In the genomic region with DNA sequence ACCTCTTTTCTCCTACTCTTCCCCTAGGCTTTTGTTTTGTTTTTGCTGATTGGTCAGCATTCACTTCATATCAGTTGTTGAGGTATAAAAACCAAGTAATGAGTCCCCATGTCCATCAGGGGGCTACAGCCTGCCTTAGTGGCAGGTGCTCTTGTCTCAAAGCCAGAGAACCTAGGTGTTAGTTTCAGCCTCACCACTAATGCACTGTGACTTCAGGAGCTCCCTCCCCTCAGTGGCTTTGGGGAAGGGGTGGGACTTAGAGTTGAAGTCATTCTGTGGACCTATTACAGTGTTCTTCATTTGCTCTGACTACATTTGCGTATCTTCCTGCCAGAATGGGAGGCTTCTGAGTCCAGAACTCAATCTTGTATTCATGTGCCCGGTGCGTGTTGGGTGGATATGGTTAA, we compare ENCODE assay signal across 8 cellular contexts. TPM values are rescaled to one million over a fixed set of nuclear protein-coding genes. Genes with fewer than 3 reads are reported as not detected.
A peak's percentile ranks its signal among the peaks of the same experiment; 100 is the strongest.
DNase-seq lines count a peak whose midpoint lies in the region; ATAC-seq and TF ChIP-seq lines count a peak whose summit lies in the region.

No MANE protein-coding gene starts in this region.

- H3K27me3 Mint-ChIP-seq in HFFc6 (ENCODE audit: insufficient read depth): no peaks in the 10 kb centered on the region

- H3K4me3 Mint-ChIP-seq in HFFc6: no peak overlapping the region

- peaks cover 29% of the 10 kb centered on the region for H3K4me1 Mint-ChIP-seq in HFFc6 (ENCODE audit: low read depth)

- 0 out of 2 replicates have a peak, but pooled peaks cover 4% of the 10 kb centered on the region for H3K9me3 Mint-ChIP-seq in HFFc6

- no peak overlapping the region for H3K27ac Mint-ChIP-seq in HFFc6

- peak; percentile 16 for DNase-seq in DMS53 (lab: John Stamatoyannopoulos, UW)
- DNase-seq in DMS53 treated with DMSO at 0.1 percent for 48 hours (lab: John Stamatoyannopoulos, UW; ENCODE audit: unreplicated experiment): no peak
- peak; percentile 18 to 20 for DNase-seq in Kasumi-1 (lab: John Stamatoyannopoulos, UW)
- peak; percentile 11 for DNase-seq in cerebellar cortex (ENCODE audit: low spot score)
- no peak for DNase-seq in HFFc6
- DNase-seq in omental fat pad (ENCODE audit: low spot score): no peak
- DNase-seq in COLO829 (ENCODE audit: low spot score): no peak

- ATAC-seq in GM21825 (IDR thresholded peaks at IDR 0.05; ENCODE audit: unreplicated experiment): peak; percentile 100
- ATAC-seq in omental fat pad (ENCODE audit: low FRiP score): no peak

- peaks cover 12% of the 10 kb centered on the region for H3K36me3 Mint-ChIP-seq in HFFc6 (ENCODE audit: low read depth)

- TF ChIP-seq CTCF in HFFc6 (IDR thresholded peaks at IDR 0.05): no peak; the same call in 1 of the 2 replicates
- TF ChIP-seq CTCF in omental fat pad (IDR thresholded peaks at IDR 0.05): no peak

RNA-seq across cellular contexts. Expression of a gene that starts 41.6 kb away (rescaled TPM):
- total RNA-seq in HFFc6 (2021; fragmentation: NEBNext Ultra II Directional; extraction: Animal tissue kit (Norgen Biotek cat#: 25700)): 10 to 100 TPM; 23.7 to 35.2 (median 28.6) TPM
- total RNA-seq in omental fat pad: 10 to 100 TPM; 25.8 to 45.1 (median 37.8) TPM

Comparison
In these comparisons a context has a peak if more than half of its experiments do, and no peak if none do; other contexts are left out.
1. DNase-seq: peak in DMS53 (single experiment), Kasumi-1 (2 of 2) and cerebellar cortex (single experiment); none in DMS53 treated with DMSO at 0.1 percent for 48 hours (single experiment), HFFc6 (single experiment), omental fat pad (single experiment) and COLO829 (single experiment).